Comparison of ENCODE assay signal across 9 cellular contexts in genomic region chr19:36838784-36839324, GRCh38. TPM values are rescaled to one million over a fixed set of nuclear protein-coding genes. Genes with fewer than 3 reads are reported as not detected.
DNase-seq lines count a peak whose midpoint lies in the region; TF ChIP-seq lines count a peak whose summit lies in the region.
"Had no signal": no experiment of that assay in that cellular context is flagged by ENCODE, and none has a peak within 500 bp of the region (broad histone marks: within the 10 kb centered on the region; RNA-seq: fewer than 3 reads in every experiment).

No MANE protein-coding gene starts in this region.

- peak overlapping the region; percentile 87 for H3K9ac ChIP-seq in Loucy (ENCODE audit: low read depth, low read length, poor library complexity, severe bottlenecking)

- no peak for TF ChIP-seq POLR2A in prostate gland (IDR thresholded peaks at IDR 0.05)

- H3K4me3 ChIP-seq in CD8-positive, alpha-beta memory T cell (ENCODE audit: low read length), result peak overlapping the region; percentile 69
- peak overlapping the region; percentile 87 for H3K4me3 ChIP-seq in Loucy (ENCODE audit: low read length, poor library complexity, severe bottlenecking)
- peak overlapping the region; percentile 63 for H3K4me3 ChIP-seq in epithelial cell of proximal tubule (ENCODE audit: low read depth, low read length)
- peak overlapping the region; percentile 68 to 69 for H3K4me3 ChIP-seq in prostate gland

- intact Hi-C loops in prostate gland (cut with DNase I), result no loop called here

- H3K27ac ChIP-seq in CD8-positive, alpha-beta memory T cell (ENCODE audit: low read depth, low read length), result no peak overlapping the region
- H3K27ac ChIP-seq in prostate gland, result peak overlapping the region; percentile 84 to 87

- POLR2A ChIA-PET in CD8-positive, alpha-beta memory T cell (lab: Charles Lee), result interaction anchor here (0.6 to 3.1 kb wide), 3 partner anchors 11 to 310 kb away, joined by 6 to 49 read pairs (median 8); partner anchors contain the start of genes ZNF260 and ZNF345

- no peaks in the 10 kb centered on the region for H3K36me3 ChIP-seq in CD8-positive, alpha-beta memory T cell (ENCODE audit: insufficient read depth, low read length)
- H3K36me3 ChIP-seq in Loucy (ENCODE audit: insufficient read depth, low read length) (no peaks in the 10 kb centered on the region), prostate gland (no peaks in the 10 kb centered on the region)

- no peaks in the 10 kb centered on the region for H4K20me1 ChIP-seq in Loucy (ENCODE audit: insufficient read depth, low read length, poor library complexity, severe bottlenecking)

- H3K4me1 ChIP-seq in CD8-positive, alpha-beta memory T cell (ENCODE audit: insufficient read depth, low read length), result peaks cover 14% of the 10 kb centered on the region
- H3K4me1 ChIP-seq in Loucy (ENCODE audit: insufficient read depth, low read length, poor library complexity, severe bottlenecking) (peaks cover 7% of the 10 kb centered on the region), prostate gland (replicated peaks) (no peaks in the 10 kb centered on the region)

- H3K27me3 ChIP-seq in CD8-positive, alpha-beta memory T cell (ENCODE audit: insufficient read depth, low read length, poor library complexity, severe bottlenecking), result no peaks in the 10 kb centered on the region
- H3K27me3 ChIP-seq in Loucy (ENCODE audit: insufficient read depth, low read length, poor library complexity, severe bottlenecking) (no peaks in the 10 kb centered on the region), prostate gland (replicated peaks; ENCODE audit: insufficient read depth) (no peaks in the 10 kb centered on the region)

- peak overlapping the region in 3 of 8 donors; percentile 3 to 39 (median 36) for H3K27ac Mint-ChIP-seq in CD8-positive, alpha-beta memory T cell
- H3K27ac Mint-ChIP-seq: activated T-helper 2 cell treated with anti-CD3 and anti-CD28 coated beads, Interferon-gamma antibody, Interleukin-2, Interleukin-4, amounts not matched to agents 10 μg/mL and 5 μg/mL and 100 μg/mL, durations not matched to agents 14 hours and 24 hours and 36 hours had no signal

- peak overlapping the region; percentile 94 for H2AFZ ChIP-seq in Loucy (ENCODE audit: low read length)

- peaks cover 15 to 42% (median 31%) of the 10 kb centered on the region in 3 donors for H3K36me3 Mint-ChIP-seq in CD8-positive, alpha-beta memory T cell

- no peaks in the 10 kb centered on the region for H3F3A ChIP-seq in Loucy (ENCODE audit: low read depth)

- H3K4me3 Mint-ChIP-seq in CD8-positive, alpha-beta memory T cell, result no peak overlapping the region

- CTCF ChIA-PET in CD8-positive, alpha-beta memory T cell (lab: Charles Lee), result interaction anchor here (1.9 kb wide), 1 partner anchor 11 kb away, joined by 17 read pairs; the partner anchor contains the start of gene ZNF345

- peak overlapping the region; percentile 86 for H3K4me2 ChIP-seq in Loucy (ENCODE audit: low read depth, low read length, poor library complexity, severe bottlenecking)

- no peak for DNase-seq in CD8-positive, alpha-beta memory T cell
- no peak for DNase-seq in epithelial cell of proximal tubule (ENCODE audit: low read depth)
- DNase-seq in prostate gland (ENCODE audit: low spot score), result no peak
- DNase-seq in HPDE6-E6E7 (ENCODE audit: extremely low spot score), result no peak
- DNase-seq in NCI-H1092 treated with DMSO at 0.1 percent for 48 hours (lab: John Stamatoyannopoulos, UW), result no peak
- no peak for DNase-seq in SIG-M5 (lab: John Stamatoyannopoulos, UW)
- no peak for DNase-seq in epidermal melanocyte (ENCODE audit: insufficient read length, low spot score)

- H3K4me1 Mint-ChIP-seq in CD8-positive, alpha-beta memory T cell, result peaks cover 5 to 21% (median 12%) of the 10 kb centered on the region in 3 donors

- H3K79me2 ChIP-seq in Loucy (ENCODE audit: insufficient read depth, low read length), result peaks cover 27% of the 10 kb centered on the region; the same call in 1 of the 2 replicates

- peaks cover 12 to 23% (median 18%) of the 10 kb centered on the region in 5 donors for H3K9me3 Mint-ChIP-seq in CD8-positive, alpha-beta memory T cell

- WGBS in prostate gland, result 18% methylated on average over 12 of the region's 12 CpGs

- H3K9me2 ChIP-seq in Loucy (replicated peaks; ENCODE audit: low read depth, low read length), result no peaks in the 10 kb centered on the region

- no peaks in the 10 kb centered on the region for H3K27me3 Mint-ChIP-seq in CD8-positive, alpha-beta memory T cell

- TF ChIP-seq CTCF in Loucy (conservative IDR thresholded peaks at IDR 0.05; ENCODE audit: low read length) (no peak), epithelial cell of proximal tubule (conservative IDR thresholded peaks at IDR 0.05; ENCODE audit: low read depth, low read length) (no peak), prostate gland (IDR thresholded peaks at IDR 0.05) (no peak)

- H3K9me3 ChIP-seq in CD8-positive, alpha-beta memory T cell (ENCODE audit: low read length), result peaks cover 14% of the 10 kb centered on the region
- no peaks in the 10 kb centered on the region for H3K9me3 ChIP-seq in Loucy (ENCODE audit: insufficient read depth, low read depth, low read length)
- no peaks in the 10 kb centered on the region for H3K9me3 ChIP-seq in prostate gland

RNA-seq across cellular contexts. Expression of gene ZNF790, which starts 0.7 kb away (rescaled TPM):
- total RNA-seq in CD8-positive, alpha-beta memory T cell, result 1 to 10 TPM; 6.4 to 7.0 TPM
- polyA plus RNA-seq in CD8-positive, alpha-beta memory T cell, result 6.8 TPM
- total RNA-seq in epithelial cell of proximal tubule, result 1.2 and 6.1 TPM in 2 replicates
- 10 to 100 TPM in 1 of 2 donors, 1 to 10 TPM in 1; 5.5 to 13.3 TPM for total RNA-seq in prostate gland

RNA-seq across cellular contexts. Expression of gene ZNF345, which starts 11.8 kb away (rescaled TPM):
- 1 to 10 TPM; 3.9 to 4.9 TPM for total RNA-seq in CD8-positive, alpha-beta memory T cell
- 5.2 TPM for polyA plus RNA-seq in CD8-positive, alpha-beta memory T cell
- total RNA-seq in epithelial cell of proximal tubule, result 0.46 and 0.72 TPM in 2 replicates
- total RNA-seq in prostate gland, result 10 to 100 TPM in 1 of 2 donors, 1 to 10 TPM in 1; 4.1 to 12.6 TPM
